ENCODE assay signal across 8 cellular contexts in genomic region chr20:45969712-45970634, GRCh38. TPM values are rescaled to one million over a fixed set of nuclear protein-coding genes. Genes with fewer than 3 reads are reported as not detected.
DNase-seq lines count a peak whose midpoint lies in the region; ATAC-seq and TF ChIP-seq lines count a peak whose summit lies in the region.

No MANE protein-coding gene starts in this region.

- H3K27ac Mint-ChIP-seq in activated T-helper 2 cell treated with anti-CD3 and anti-CD28 coated beads, Interferon-gamma antibody, Interleukin-2, Interleukin-4, amounts not matched to agents 10 μg/mL and 5 μg/mL and 100 μg/mL, durations not matched to agents 14 hours and 24 hours and 36 hours = peak overlapping the region; percentile 51

- H3K4me1 Mint-ChIP-seq in activated T-helper 2 cell treated with anti-CD3 and anti-CD28 coated beads, Interferon-gamma antibody, Interleukin-2, Interleukin-4, amounts not matched to agents 10 μg/mL and 5 μg/mL and 100 μg/mL, durations not matched to agents 14 hours and 24 hours and 36 hours (ENCODE audit: low read depth) = peaks cover 10% of the 10 kb centered on the region

- H3K4me3 Mint-ChIP-seq in activated T-helper 2 cell treated with anti-CD3 and anti-CD28 coated beads, Interferon-gamma antibody, Interleukin-2, Interleukin-4, amounts not matched to agents 10 μg/mL and 5 μg/mL and 100 μg/mL, durations not matched to agents 14 hours and 24 hours and 36 hours (ENCODE audit: low read depth) = peak overlapping the region; percentile 85

- no peaks in the 10 kb centered on the region for H3K27me3 Mint-ChIP-seq in activated T-helper 2 cell treated with anti-CD3 and anti-CD28 coated beads, Interferon-gamma antibody, Interleukin-2, Interleukin-4, amounts not matched to agents 10 μg/mL and 5 μg/mL and 100 μg/mL, durations not matched to agents 14 hours and 24 hours and 36 hours (ENCODE audit: low read depth)

- no peaks in the 10 kb centered on the region for H3K9me3 Mint-ChIP-seq in activated T-helper 2 cell treated with anti-CD3 and anti-CD28 coated beads, Interferon-gamma antibody, Interleukin-2, Interleukin-4, amounts not matched to agents 10 μg/mL and 5 μg/mL and 100 μg/mL, durations not matched to agents 14 hours and 24 hours and 36 hours

- TF ChIP-seq CTCF in GM12873 (IDR thresholded peaks at IDR 0.05; ENCODE audit: insufficient read depth, low read depth, low read length, missing control alignments) = peak; percentile 71

- H3K27ac ChIP-seq in rectal smooth muscle tissue (ENCODE audit: low read depth, low read length) = peak overlapping the region; percentile 100

- DNase-seq in AML-193 (lab: John Stamatoyannopoulos, UW) (peak; percentile 47 to 50), NCI-H446 treated with DMSO at 0.1 percent for 48 hours (lab: John Stamatoyannopoulos, UW) (peak; percentile 35), glomerular visceral epithelial cell (ENCODE audit: extremely low spot score) (peak; percentile 72), retina (no peak)
- DNase-seq in activated T-helper 2 cell treated with anti-CD3 and anti-CD28 coated beads, Interferon-gamma antibody, Interleukin-2, Interleukin-4, amounts not matched to agents 10 μg/mL and 5 μg/mL and 100 μg/mL, durations not matched to agents 14 hours and 24 hours and 36 hours (ENCODE audit: low spot score) = no peak

- H3K4me3 ChIP-seq in rectal smooth muscle tissue (ENCODE audit: low read length) = peak overlapping the region; percentile 99

- H3K9ac ChIP-seq in rectal smooth muscle tissue (ENCODE audit: low read length) = peak overlapping the region; percentile 35

- no peak for ATAC-seq in HG02870 (IDR thresholded peaks at IDR 0.05; ENCODE audit: unreplicated experiment)

- H3K27me3 ChIP-seq in rectal smooth muscle tissue (ENCODE audit: control insufficient read depth, insufficient read depth, low read length) = no peaks in the 10 kb centered on the region

- H3K36me3 ChIP-seq in rectal smooth muscle tissue (ENCODE audit: control insufficient read depth, insufficient read depth, low read length) = peaks cover 25% of the 10 kb centered on the region

- H3K4me1 ChIP-seq in rectal smooth muscle tissue (ENCODE audit: control insufficient read depth, insufficient read depth, low read length) = peaks cover 8% of the 10 kb centered on the region

- H3K36me3 Mint-ChIP-seq in activated T-helper 2 cell treated with anti-CD3 and anti-CD28 coated beads, Interferon-gamma antibody, Interleukin-2, Interleukin-4, amounts not matched to agents 10 μg/mL and 5 μg/mL and 100 μg/mL, durations not matched to agents 14 hours and 24 hours and 36 hours (ENCODE audit: low read depth) = peaks cover 37% of the 10 kb centered on the region

- intact Hi-C loops in activated T-helper 2 cell treated with anti-CD3 and anti-CD28 coated beads, Interferon-gamma antibody, Interleukin-2, Interleukin-4, amounts not matched to agents 10 μg/mL and 5 μg/mL and 100 μg/mL, durations not matched to agents 14 hours and 24 hours and 36 hours (cut with micrococcal nuclease) = loop anchor here (5.0 to 10.0 kb wide), 2 partner anchors 42 to 75 kb away; partner anchors contain the start of genes CTSA and NEURL2

RNA-seq across cellular contexts. Expression of gene ZNF335, which starts 2.0 kb away (rescaled TPM):
- 35.7 and 36.1 TPM in 2 replicates for total RNA-seq in activated T-helper 2 cell treated with anti-CD3 and anti-CD28 coated beads, Interferon-gamma antibody, Interleukin-2, Interleukin-4, amounts not matched to agents 10 μg/mL and 5 μg/mL and 100 μg/mL, durations not matched to agents 14 hours and 24 hours and 36 hours

RNA-seq across cellular contexts. Expression of gene PCIF1, which starts 35.5 kb away (rescaled TPM):
- 27.5 and 28.6 TPM in 2 replicates for total RNA-seq in activated T-helper 2 cell treated with anti-CD3 and anti-CD28 coated beads, Interferon-gamma antibody, Interleukin-2, Interleukin-4, amounts not matched to agents 10 μg/mL and 5 μg/mL and 100 μg/mL, durations not matched to agents 14 hours and 24 hours and 36 hours

RNA-seq across cellular contexts. Expression of gene MMP9, which starts 38.7 kb away (rescaled TPM):
- total RNA-seq in activated T-helper 2 cell treated with anti-CD3 and anti-CD28 coated beads, Interferon-gamma antibody, Interleukin-2, Interleukin-4, amounts not matched to agents 10 μg/mL and 5 μg/mL and 100 μg/mL, durations not matched to agents 14 hours and 24 hours and 36 hours = 0.16 TPM in 1 of 2 replicates, not detected in the other

RNA-seq across cellular contexts. Expression of gene PLTP, which starts 58.0 kb away (rescaled TPM):
- total RNA-seq in activated T-helper 2 cell treated with anti-CD3 and anti-CD28 coated beads, Interferon-gamma antibody, Interleukin-2, Interleukin-4, amounts not matched to agents 10 μg/mL and 5 μg/mL and 100 μg/mL, durations not matched to agents 14 hours and 24 hours and 36 hours = 5.5 TPM in 2 replicates

RNA-seq across cellular contexts. Expression of gene SLC12A5, which starts 59.0 kb away (rescaled TPM):
- total RNA-seq in activated T-helper 2 cell treated with anti-CD3 and anti-CD28 coated beads, Interferon-gamma antibody, Interleukin-2, Interleukin-4, amounts not matched to agents 10 μg/mL and 5 μg/mL and 100 μg/mL, durations not matched to agents 14 hours and 24 hours and 36 hours = 0.73 TPM in 1 of 2 replicates, not detected in the other

Comparison
In these comparisons a context has a peak if more than half of its experiments do, and no peak if none do; other contexts are left out.
1. DNase-seq: peak in AML-193 (2 of 2), NCI-H446 treated with DMSO at 0.1 percent for 48 hours (single experiment) and glomerular visceral epithelial cell (single experiment); none in activated T-helper 2 cell treated with anti-CD3 and anti-CD28 coated beads, Interferon-gamma antibody, Interleukin-2, Interleukin-4, amounts not matched to agents 10 μg/mL and 5 μg/mL and 100 μg/mL, durations not matched to agents 14 hours and 24 hours and 36 hours (single experiment) and retina (single experiment).